29 cellular contexts compared by ENCODE assay signal in the genomic region with DNA sequence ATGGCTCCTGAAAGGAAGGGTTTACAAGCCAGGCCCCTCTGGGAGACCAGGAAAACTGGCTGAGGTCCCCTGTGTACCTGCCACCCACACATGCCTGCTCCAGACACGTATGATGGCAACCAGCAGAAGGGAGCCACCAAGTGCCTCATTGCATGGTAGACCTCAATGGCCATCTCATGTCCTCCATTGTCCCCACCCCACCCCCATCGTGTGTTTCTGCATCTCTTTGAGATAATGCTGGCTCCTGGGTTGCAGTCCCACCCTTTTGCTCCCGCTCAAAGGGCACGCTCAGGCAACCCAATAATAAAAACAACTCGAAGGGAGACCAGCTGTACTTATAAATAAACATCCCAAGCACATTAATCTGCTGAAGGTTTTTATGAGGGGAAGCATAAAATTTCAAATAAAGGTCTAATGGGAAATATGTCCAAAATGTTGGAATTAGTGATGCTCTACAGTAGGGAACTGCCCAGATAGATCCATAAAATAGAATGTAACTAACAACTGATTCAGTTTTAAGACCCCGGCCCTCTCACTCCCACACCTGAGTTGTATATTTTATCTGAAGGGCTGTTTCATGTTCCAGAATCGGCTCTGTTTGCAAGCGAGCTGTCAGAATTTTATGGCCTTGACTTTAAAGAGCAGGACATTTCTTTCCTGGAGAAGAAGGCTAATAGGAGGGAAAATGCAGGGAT.
"Had no signal": no experiment of that assay in that cellular context is flagged by ENCODE, and none has a peak within 500 bp of the region (broad histone marks: within the 10 kb centered on the region; RNA-seq: fewer than 3 reads in every experiment).

No MANE protein-coding gene starts in this region.

- H3K9me3 Mint-ChIP-seq: central memory CD8-positive, alpha-beta T cell; dendritic cell treated with granulocyte-macrophage colony-stimulating factor and Interleukin-4, amounts not matched to agents 40 ng/mL and 50 ng/mL, for 4 days; immature natural killer cell; natural killer cell; neural crest cell; stimulated activated effector memory CD8-positive, alpha-beta T cell treated with anti-CD3 and anti-CD28 coated beads, Interleukin-12 subunit alpha, Interleukin-12 subunit beta, amount 100 ng/mL, for 72 hours had no signal

- H3K4me1 ChIP-seq: colonic mucosa, esophagus squamous epithelium, lower lobe of right lung, pancreas, right atrium auricular region, thyroid gland, upper lobe of left lung had no signal

- H3K36me3 ChIP-seq: colonic mucosa, esophagus squamous epithelium, lower lobe of right lung, neutrophil, pancreas, right atrium auricular region, stomach, thyroid gland, upper lobe of left lung had no signal

- H3K9me3 ChIP-seq: colonic mucosa, esophagus squamous epithelium, lower lobe of right lung, neutrophil, pancreas, right atrium auricular region, stomach, thyroid gland, upper lobe of left lung had no signal

- H3K27ac ChIP-seq: colonic mucosa, esophagus squamous epithelium, lower lobe of right lung, neutrophil, pancreas, right atrium auricular region, skin epidermis, stomach, thyroid gland, upper lobe of left lung had no signal

- H3K27ac Mint-ChIP-seq: dendritic cell treated with granulocyte-macrophage colony-stimulating factor and Interleukin-4, amounts not matched to agents 40 ng/mL and 50 ng/mL, for 4 days; immature natural killer cell; natural killer cell; stimulated activated effector memory CD8-positive, alpha-beta T cell treated with anti-CD3 and anti-CD28 coated beads, Interleukin-12 subunit alpha, Interleukin-12 subunit beta, amount 100 ng/mL, for 72 hours had no signal

- H3K36me3 Mint-ChIP-seq: immature natural killer cell; natural killer cell; stimulated activated effector memory CD8-positive, alpha-beta T cell treated with anti-CD3 and anti-CD28 coated beads, Interleukin-12 subunit alpha, Interleukin-12 subunit beta, amount 100 ng/mL, for 72 hours had no signal

- H3K27me3 ChIP-seq: colonic mucosa, pancreas, right atrium auricular region, thyroid gland, upper lobe of left lung had no signal

- DNase-seq: colonic mucosa; effector memory CD4-positive, alpha-beta T cell; erythroblast; esophagus squamous epithelium; hypothalamus; immature natural killer cell; islet precursor cell; kidney glomerular epithelial cell; left colon; left ventricle myocardium superior; lower lobe of right lung; natural killer cell; pancreas; stimulated activated CD4-positive, alpha-beta T cell treated with anti-CD3 and anti-CD28 coated beads, Interleukin-12 subunit alpha, Interleukin-12 subunit beta, amount 100 ng/mL, for 4 hours; stimulated activated CD4-positive, alpha-beta T cell treated with anti-CD3 and anti-CD28 coated beads, Interleukin-1b, Interleukin-23, amount 100 ng/mL, for 48 hours; stimulated activated CD4-positive, alpha-beta T cell treated with anti-CD3 and anti-CD28 coated beads, Interleukin-4, amount 100 ng/mL, for 24 hours; stimulated activated naive CD4-positive, alpha-beta T cell treated with Interleukin-2 at 50 U/mL for 16 hours; stomach; thyroid gland; upper lobe of left lung had no signal

- H3K4me3 ChIP-seq: colonic mucosa, esophagus squamous epithelium, lower lobe of right lung, pancreas, right atrium auricular region, skin epidermis, stomach, thyroid gland, upper lobe of left lung had no signal

- H3K4me3 Mint-ChIP-seq: central memory CD8-positive, alpha-beta T cell; dendritic cell treated with granulocyte-macrophage colony-stimulating factor and Interleukin-4, amounts not matched to agents 40 ng/mL and 50 ng/mL, for 4 days; immature natural killer cell; natural killer cell; neural crest cell; stimulated activated effector memory CD8-positive, alpha-beta T cell treated with anti-CD3 and anti-CD28 coated beads, Interleukin-12 subunit alpha, Interleukin-12 subunit beta, amount 100 ng/mL, for 72 hours had no signal

- H3K4me1 Mint-ChIP-seq: central memory CD8-positive, alpha-beta T cell; immature natural killer cell; natural killer cell; neural crest cell; stimulated activated effector memory CD8-positive, alpha-beta T cell treated with anti-CD3 and anti-CD28 coated beads, Interleukin-12 subunit alpha, Interleukin-12 subunit beta, amount 100 ng/mL, for 72 hours had no signal

- FAIRE-seq: frontal cortex, pancreas, urothelium cell line had no signal
